In genomic region chr6:84227434-84228197, GRCh38 we compare ENCODE assay signal across 7 cellular contexts. TPM values are rescaled to one million over a fixed set of nuclear protein-coding genes. Genes with fewer than 3 reads are reported as not detected.
DNase-seq lines count a peak whose midpoint lies in the region; ATAC-seq, FAIRE-seq and TF ChIP-seq lines count a peak whose summit lies in the region.

TSS of gene CEP162 (minus strand) at chr6:84227643. CDS start at chr6:84226393, 1,250 bp downstream.

- H3K4me2 ChIP-seq in K562 (ENCODE audit: insufficient read depth, low read length): peak within 1 kb of the TSS; percentile 99

- POLR2A ChIA-PET in K562 (lab: Yijun Ruan, JAX): interaction anchor here (0.5 to 1.5 kb wide), 5 partner anchors 10 to 625 kb away, joined by 3 to 5 read pairs (median 4); partner anchors contain the start of gene CYB5R4

- peak; percentile 41; the same call in 1 of the 2 replicates for TF ChIP-seq POLR2A in K562 (conservative IDR thresholded peaks at IDR 0.05)
- no peak for TF ChIP-seq POLR2A in gastrocnemius medialis (IDR thresholded peaks at IDR 0.05)

- intact Hi-C loops in K562 (cut with micrococcal nuclease) (loop anchor here (2.0 to 10.0 kb wide), 6 partner anchors 43 to 1097 kb away; partner anchors contain the start of gene TBX18), gastrocnemius medialis (cut with DNase I; ENCODE audit: low total_unique reads) (loop anchor here (1.0 to 10.0 kb wide), 2 partner anchors 368 to 1163 kb away; partner anchors contain the start of genes CYB5R4, DOP1A and UBE3D)

- under 1% methylated on average over 40 of the region's 40 CpGs for WGBS in K562 (ENCODE audit: insufficient coverage, low coverage, missing lambda C conversion rate)
- WGBS in iPS DF 6.9 (ENCODE audit: insufficient coverage, insufficient read length): no CpG with 5 or more reads among the region's 40 CpGs

- FAIRE-seq in GM18507 (lab: Jason Lieb, UNC): peak; percentile 96
- FAIRE-seq in K562 (lab: Jason Lieb, UNC): peak; percentile 90

- in situ Hi-C loops in K562 (cut with MboI) (no loop called here), gastrocnemius medialis (cut with MboI; ENCODE audit: low sequenced_read_pairs in 4 of 4) (no loop called here)

- H3K4me1 ChIP-seq in K562 (replicated peaks in 1 of 2; ENCODE audit: control insufficient read depth in 2 of 2, insufficient read depth in 2 of 2, low read length in 2 of 2): peaks cover 0 to 2% of the 10 kb centered on the region in 2 experiments; a peak in 2 of 5 replicates
- H3K4me1 ChIP-seq in iPS DF 6.9 (ENCODE audit: control insufficient read depth, insufficient read depth, low read length): no peaks in the 10 kb centered on the region; the same call in 1 of the 2 replicates
- peaks cover 0 to 12% of the 10 kb centered on the region in 2 donors for H3K4me1 ChIP-seq in gastrocnemius medialis

- BruUV-seq in K562 (replicated peaks; lab: Mats Ljungman, UMichigan): no TSS peak

- H3K27me3 ChIP-seq in K562 (ENCODE audit: control insufficient read depth in 2 of 2, insufficient read depth in 2 of 2, low read length in 2 of 2): no peaks in the 10 kb centered on the region
- no peaks in the 10 kb centered on the region for H3K27me3 ChIP-seq in iPS DF 6.9 (ENCODE audit: control insufficient read depth, insufficient read depth, low read length)
- H3K27me3 ChIP-seq in gastrocnemius medialis: no peaks in the 10 kb centered on the region

- peak within 1 kb of the TSS; percentile 100 for H2AFZ ChIP-seq in K562 (ENCODE audit: low read depth, low read length)

- peak; percentile 96 for ATAC-seq in HG02981 (IDR thresholded peaks at IDR 0.05; ENCODE audit: unreplicated experiment)
- peak; percentile 99 for ATAC-seq in K562
- peak; percentile 97 to 99 for ATAC-seq in gastrocnemius medialis

- TF ChIP-seq EP300 in K562 (IDR thresholded peaks at IDR 0.05; ENCODE audit: low read length): no peak

- peak within 1 kb of the TSS; percentile 59; the same call in 2 of the 3 replicates for H3K27ac ChIP-seq in K562 (ENCODE audit: extremely low read depth, low read depth, low read length)
- H3K27ac ChIP-seq in iPS DF 6.9 (ENCODE audit: low read length): no peak within 1 kb of the TSS
- H3K27ac ChIP-seq in gastrocnemius medialis: peak within 1 kb of the TSS; percentile 81 to 95 (median 92)

- TF ChIP-seq RAD21 in K562 (CRISPR knock-in tag; conservative IDR thresholded peaks at IDR 0.05 in 1 of 2, IDR thresholded peaks at IDR 0.05 in 1 of 2): peak; percentile 61

- H3K9ac ChIP-seq in K562 (ENCODE audit: insufficient read depth in 1 of 2, low read depth in 2 of 2, low read length in 2 of 2): peak within 1 kb of the TSS; percentile 64 to 88

- TF ChIP-seq CTCF in K562 (IDR thresholded peaks at IDR 0.05 in 2 of 3, conservative IDR thresholded peaks at IDR 0.05 in 1 of 3; ENCODE audit: insufficient read depth in 2 of 3, low read depth in 1 of 3, low read length in 3 of 3) (peak; percentile 60 to 77 (median 76)), gastrocnemius medialis (IDR thresholded peaks at IDR 0.05 in 4 of 5, conservative IDR thresholded peaks at IDR 0.05 in 1 of 5) (peak; percentile 41 to 74 (median 58))

- H3K79me2 ChIP-seq in K562 (ENCODE audit: control insufficient read depth, insufficient read depth, low read length): peaks cover 5% of the 10 kb centered on the region; the same call in 2 of the 3 replicates

- H3K9me3 ChIP-seq in K562 (replicated peaks; ENCODE audit: control insufficient read depth, insufficient read depth, low read depth, low read length) (no peaks in the 10 kb centered on the region), iPS DF 6.9 (ENCODE audit: control insufficient read depth, insufficient read depth, low read length) (no peaks in the 10 kb centered on the region), gastrocnemius medialis (no peaks in the 10 kb centered on the region)

- DNase-seq in GM18507 (ENCODE audit: extremely low spot score, insufficient read length, low read depth): peak; percentile 63
- DNase-seq in NCI-H2029 (lab: John Stamatoyannopoulos, UW): peak; percentile 85
- peak; percentile 89 for DNase-seq in T1000 (lab: John Stamatoyannopoulos, UW)
- peak; percentile 87 to 93 (median 88) for DNase-seq in K562 (ENCODE audit: extremely low read depth in 1 of 4, low spot score in 3 of 4)
- peak; percentile 72 for DNase-seq in iPS DF 6.9 (ENCODE audit: low read depth, low spot score)
- DNase-seq in gastrocnemius medialis: peak; percentile 81 to 85

- H4K20me1 ChIP-seq in K562 (replicated peaks; ENCODE audit: control insufficient read depth, insufficient read depth, low read length): no peaks in the 10 kb centered on the region

- peak within 1 kb of the TSS; percentile 82 for H3K4me3 ChIP-seq in K562
- peak within 1 kb of the TSS; percentile 98 for H3K4me3 ChIP-seq in iPS DF 6.9 (ENCODE audit: low read length)
- H3K4me3 ChIP-seq in gastrocnemius medialis: peak within 1 kb of the TSS; percentile 84 to 94 (median 90)

- H3K36me3 ChIP-seq in K562 (ENCODE audit: control insufficient read depth, insufficient read depth, low read length) (no peaks in the 10 kb centered on the region), iPS DF 6.9 (ENCODE audit: control insufficient read depth, insufficient read depth, low read length) (no peaks in the 10 kb centered on the region), gastrocnemius medialis (no peaks in the 10 kb centered on the region)

- H3K9me1 ChIP-seq in K562 (ENCODE audit: control insufficient read depth, insufficient read depth, low read length): no peaks in the 10 kb centered on the region

- CTCF ChIA-PET in K562 (lab: Yijun Ruan, JAX; ENCODE audit: low intra/inter-chr PET ratio): interaction anchor here (0.7 kb wide), 2 partner anchors 343 to 1160 kb away, joined by 3 read pairs; partner anchors contain the start of gene DOP1A

TF ChIP-seq in K562, 482 proteins besides CTCF, POLR2A, EP300 and RAD21 (continues in another document):
- TF ChIP-seq ZNF717 (CRISPR knock-in tag; IDR thresholded peaks at IDR 0.05) (no peak), DEAF1 (CRISPR knock-in tag; IDR thresholded peaks at IDR 0.05) (no peak), MEIS2 (IDR thresholded peaks at IDR 0.05; ENCODE audit: partially characterized antibody) (no peak), HDAC1 (IDR thresholded peaks at IDR 0.05) (peak in 1 of 2 experiments; percentile 98; a peak in 2 of 4 replicates), GMEB1 (CRISPR knock-in tag; IDR thresholded peaks at IDR 0.05) (no peak), RCOR1 (IDR thresholded peaks at IDR 0.05; ENCODE audit: borderline replicate concordance in 1 of 2, low read depth in 2 of 2, low read length in 2 of 2) (0 out of 4 replicates have a peak, but pooled peaks of 1 of the 2 experiments have one; percentile 7), BHLHE40 (IDR thresholded peaks at IDR 0.05; ENCODE audit: low read length) (peak; percentile 64), TEAD1 (CRISPR knock-in tag; IDR thresholded peaks at IDR 0.05) (0 out of 4 replicates have a peak, but pooled peaks of 1 of the 2 experiments have one; percentile 17)

RNA-seq across cellular contexts. Expression of gene CEP162, which starts in this region (rescaled TPM):
- 3.3 and 28.6 TPM in 2 replicates for total RNA-seq in K562 (2011; cell fraction: chromatin; rRNA removed; ENCODE audit: low replicate concordance)
- total RNA-seq in K562 (2011; cell fraction: nucleolus; rRNA removed): 1.0 and 1.8 TPM in 2 replicates
- total RNA-seq in K562 (2011; cell fraction: nucleoplasm; rRNA removed): 3.1 and 4.3 TPM in 2 replicates
- total RNA-seq in K562 (2014; rRNA removed): 3.6 and 6.7 TPM in 2 replicates
- 8.6 and 9.0 TPM in 2 replicates for total RNA-seq in K562 (2014; rRNA removed; fragmentation: Illumina TruSeq; extraction: Trizol)
- total RNA-seq in K562 (2015; rRNA removed; fragmentation: Illumina TruSeq; extraction: Trizol): 8.0 and 8.4 TPM in 2 replicates
- total RNA-seq in K562 (2021): 5.0 and 6.4 TPM in 2 replicates
- 4.0 and 6.7 TPM in 2 replicates for polyA plus RNA-seq in K562 (2011; rRNA removed)
- 0.28 and 0.94 TPM in 2 replicates for polyA plus RNA-seq in K562 (2011; cell fraction: cytosol; rRNA removed)
- polyA plus RNA-seq in K562 (2011; cell fraction: nucleus; rRNA removed): 2.7 and 3.3 TPM in 2 replicates
- 3.7 and 4.1 TPM in 2 replicates for polyA plus RNA-seq in K562 (2012)
- 5.5 and 7.0 TPM in 2 replicates for polyA plus RNA-seq in K562 (2014; fragmentation: Illumina TruSeq; extraction: Trizol)
- polyA plus RNA-seq in K562 (2014; fragmentation: Nextera tagmentation; extraction: Ambion mirVana): 1 to 10 TPM; 3.9 to 4.3 TPM
- polyA plus RNA-seq in K562 (2014; rRNA removed): 3.7 and 6.4 TPM in 2 replicates
- 13.8 and 15.1 TPM in 2 replicates for polyA minus RNA-seq in K562 (2011; rRNA and poly(A)+ RNA removed)
- 1.5 and 4.7 TPM in 2 replicates for polyA minus RNA-seq in K562 (2011; cell fraction: cytosol; rRNA and poly(A)+ RNA removed)
- polyA minus RNA-seq in K562 (2011; cell fraction: nucleus; rRNA and poly(A)+ RNA removed): 8.3 and 11.3 TPM in 2 replicates
- total RNA-seq in gastrocnemius medialis: 1 to 10 TPM; 1.9 to 4.4 (median 3.2) TPM
